12 cellular contexts compared by ENCODE assay signal in genomic region chr3:122246214-122246613, GRCh38.
DNase-seq lines count a peak whose midpoint lies in the region; ATAC-seq, FAIRE-seq and TF ChIP-seq lines count a peak whose summit lies in the region.
"Had no signal": no experiment of that assay in that cellular context is flagged by ENCODE, and none has a peak within 500 bp of the region (broad histone marks: within the 10 kb centered on the region; RNA-seq: fewer than 3 reads in every experiment).

No MANE protein-coding gene starts in this region.

- no peaks in the 10 kb centered on the region for H3K9me3 Mint-ChIP-seq in activated CD8-positive, alpha-beta T cell treated with anti-CD3 and anti-CD28 coated beads, Interleukin-2, amount 10 ng/mL, durations not matched to agents 7 days and 5 days (ENCODE audit: insufficient read depth)
- H3K9me3 Mint-ChIP-seq: mesothelial cell of epicardium had no signal

- H3K36me3 ChIP-seq in liver (ENCODE audit: control insufficient read depth in 4 of 4, insufficient read depth in 3 of 4, low read depth in 1 of 4, low read length in 3 of 4) (no peaks in the 10 kb centered on the region), HepG2 (replicated peaks in 1 of 2; ENCODE audit: control insufficient read depth in 1 of 2, insufficient read depth in 2 of 2, low read length in 2 of 2) (no peaks in the 10 kb centered on the region), lower lobe of right lung (no peaks in the 10 kb centered on the region)
- H3K36me3 ChIP-seq: gastroesophageal sphincter had no signal

- TF ChIP-seq CTCF in liver (IDR thresholded peaks at IDR 0.05; ENCODE audit: low read depth, low read length, missing input control): no peak
- no peak for TF ChIP-seq CTCF in HepG2 (CRISPR knock-in tag; IDR thresholded peaks at IDR 0.05)
- TF ChIP-seq CTCF in lower lobe of right lung (IDR thresholded peaks at IDR 0.05): no peak

- H3K4me1 ChIP-seq in liver (ENCODE audit: control insufficient read depth in 4 of 4, insufficient read depth in 4 of 4, low read length in 3 of 4): peaks cover 0 to 4% (median under 1%) of the 10 kb centered on the region in 4 donors
- H3K4me1 ChIP-seq in HepG2 (ENCODE audit: insufficient read depth, low read length): no peaks in the 10 kb centered on the region
- peaks cover 3% of the 10 kb centered on the region for H3K4me1 ChIP-seq in lower lobe of right lung
- H3K4me1 ChIP-seq: gastroesophageal sphincter had no signal

- no peak for TF ChIP-seq POLR2A in HepG2 (IDR thresholded peaks at IDR 0.05; ENCODE audit: insufficient read depth in 1 of 2, low read depth in 2 of 2, low read length in 2 of 2)

- BruUV-seq in HepG2 (replicated peaks; lab: Mats Ljungman, UMichigan): no TSS peak

- H3K4me2 ChIP-seq in HepG2 (ENCODE audit: low read depth, low read length): no peak overlapping the region

- no peaks in the 10 kb centered on the region for H3K79me2 ChIP-seq in HepG2 (ENCODE audit: insufficient read depth, low read length)

- DNase-seq in HepG2 (ENCODE audit: low spot score): no peak
- no peak for DNase-seq in activated CD8-positive, alpha-beta T cell treated with anti-CD3 and anti-CD28 coated beads, Interleukin-2, amount 10 ng/mL, durations not matched to agents 7 days and 5 days
- no peak for DNase-seq in lower lobe of right lung
- no peak for DNase-seq in activated effector memory CD4-positive, alpha-beta T cell treated with anti-CD3 and anti-CD28 coated beads, Interleukin-2, amount 50 U/mL, for 16 hours
- no peak for DNase-seq in HTR-8/SVneo (ENCODE audit: insufficient read length, low spot score)
- DNase-seq in NCI-H2227 (lab: John Stamatoyannopoulos, UW; ENCODE audit: unreplicated experiment): no peak
- DNase-seq: NCI-H1048 had no signal

- ATAC-seq in HepG2: no peak
- ATAC-seq in activated CD8-positive, alpha-beta T cell treated with anti-CD3 and anti-CD28 coated beads, Interleukin-2, amount 10 ng/mL, durations not matched to agents 7 days and 5 days: no peak
- no peak for ATAC-seq in lower lobe of right lung
- ATAC-seq in HG02571 (IDR thresholded peaks at IDR 0.05; ENCODE audit: unreplicated experiment): no peak
- ATAC-seq: gastroesophageal sphincter had no signal

- no peaks in the 10 kb centered on the region for H4K20me1 ChIP-seq in HepG2 (ENCODE audit: insufficient read depth, low read length)

- peak overlapping the region in 1 of 2 donors; percentile 4 for H3K9ac ChIP-seq in liver (ENCODE audit: low read depth in 1 of 2, low read length in 2 of 2)
- H3K9ac ChIP-seq in HepG2 (ENCODE audit: insufficient read depth, low read depth, low read length): no peak overlapping the region

- TF ChIP-seq EP300 in HepG2 (IDR thresholded peaks at IDR 0.05; ENCODE audit: low read depth in 2 of 2, low read length in 2 of 2) (no peak), HepG2 (CRISPR knock-in tag; IDR thresholded peaks at IDR 0.05; ENCODE audit: borderline replicate concordance) (no peak)

- H3K27me3 ChIP-seq in liver (ENCODE audit: control insufficient read depth in 4 of 4, insufficient read depth in 4 of 4, low read length in 3 of 4) (no peaks in the 10 kb centered on the region), HepG2 (ENCODE audit: control insufficient read depth in 1 of 2, insufficient read depth in 2 of 2, low read length in 2 of 2) (peaks cover 0 to 13% of the 10 kb centered on the region in 2 experiments; a peak in 2 of 5 replicates), lower lobe of right lung (ENCODE audit: low read depth) (no peaks in the 10 kb centered on the region)
- H3K27me3 ChIP-seq: gastroesophageal sphincter had no signal

- CTCF ChIA-PET in HepG2 (lab: Yijun Ruan, JAX; ENCODE audit: low intra/inter-chr PET ratio, low total read pairs): no interaction called here
- CTCF ChIA-PET in activated CD8-positive, alpha-beta T cell treated with anti-CD3 and anti-CD28 coated beads, Interleukin-2, amount 10 ng/mL, durations not matched to agents 7 days and 5 days (lab: Charles Lee): interaction anchor here (1.0 to 1.7 kb wide), 9 partner anchors 8 to 145 kb away, joined by 3 to 10 read pairs (median 4); no protein-coding TSS in a partner anchor

- intact Hi-C loops in HepG2 (cut with micrococcal nuclease; ENCODE audit: unreplicated experiment): no loop called here
- intact Hi-C loops in lower lobe of right lung (cut with DNase I): no loop called here

- H2AFZ ChIP-seq in HepG2 (ENCODE audit: low read length): no peak overlapping the region

- peaks cover 20% of the 10 kb centered on the region for H3K4me1 Mint-ChIP-seq in activated CD8-positive, alpha-beta T cell treated with anti-CD3 and anti-CD28 coated beads, Interleukin-2, amount 10 ng/mL, durations not matched to agents 7 days and 5 days (ENCODE audit: low read depth)

- peak overlapping the region; percentile 25 to 55 for H3K27ac ChIP-seq in liver (ENCODE audit: low read depth in 1 of 2, low read length in 2 of 2)
- H3K27ac ChIP-seq in HepG2 (ENCODE audit: extremely low read length, insufficient read depth, low read length): no peak overlapping the region
- H3K27ac ChIP-seq in lower lobe of right lung: peak overlapping the region; percentile 62

- H3K4me3 Mint-ChIP-seq in activated CD8-positive, alpha-beta T cell treated with anti-CD3 and anti-CD28 coated beads, Interleukin-2, amount 10 ng/mL, durations not matched to agents 7 days and 5 days: peak overlapping the region; percentile 64
- H3K4me3 Mint-ChIP-seq: mesothelial cell of epicardium had no signal

- in situ Hi-C loops in HepG2 (cut with HindIII; ENCODE audit: extremely low pct_ligation_motif_present, low pct_unique_long_range_greater_than_20kb): no loop called here

- TF ChIP-seq RAD21 in liver (IDR thresholded peaks at IDR 0.05) (no peak), HepG2 (CRISPR knock-in tag; IDR thresholded peaks at IDR 0.05) (no peak)

- H3K4me3 ChIP-seq in liver (ENCODE audit: low read depth in 1 of 3, low read length in 3 of 3) (no peak overlapping the region), HepG2 (replicated peaks in 1 of 3; ENCODE audit: insufficient read depth in 1 of 3, low read depth in 2 of 3, low read length in 3 of 3) (no peak overlapping the region), lower lobe of right lung (peak overlapping the region; percentile 28)
- H3K4me3 ChIP-seq: gastroesophageal sphincter had no signal

- POLR2A ChIA-PET in HepG2 (lab: Yijun Ruan, JAX): no interaction called here
- POLR2A ChIA-PET in activated CD8-positive, alpha-beta T cell treated with anti-CD3 and anti-CD28 coated beads, Interleukin-2, amount 10 ng/mL, durations not matched to agents 7 days and 5 days (lab: Charles Lee): interaction anchor here (1.0 kb wide), 1 partner anchor 701 kb away, joined by 3 read pairs; the partner anchor contains the start of gene POLQ

- H3K27ac Mint-ChIP-seq in activated CD8-positive, alpha-beta T cell treated with anti-CD3 and anti-CD28 coated beads, Interleukin-2, amount 10 ng/mL, durations not matched to agents 7 days and 5 days: peak overlapping the region; percentile 73
- H3K27ac Mint-ChIP-seq: mesothelial cell of epicardium had no signal

- H3K9me3 ChIP-seq in liver (ENCODE audit: control insufficient read depth in 4 of 4, low read length in 3 of 4) (no peaks in the 10 kb centered on the region), HepG2 (ENCODE audit: low read length) (no peaks in the 10 kb centered on the region), lower lobe of right lung (no peaks in the 10 kb centered on the region)
- H3K9me3 ChIP-seq: gastroesophageal sphincter had no signal

- FAIRE-seq in HepG2 (lab: Jason Lieb, UNC) (no peak), HTR-8/SVneo (lab: Jason Lieb, UNC) (no peak)
- FAIRE-seq: H1 had no signal

- 46% methylated on average over 4 of the region's 4 CpGs for WGBS in liver
- 33% methylated on average over 4 of the region's 4 CpGs for WGBS in HepG2 (ENCODE audit: low lambda C conversion rate)

- H3K36me3 Mint-ChIP-seq in activated CD8-positive, alpha-beta T cell treated with anti-CD3 and anti-CD28 coated beads, Interleukin-2, amount 10 ng/mL, durations not matched to agents 7 days and 5 days (ENCODE audit: low read depth): no peaks in the 10 kb centered on the region
- H3K36me3 Mint-ChIP-seq: mesothelial cell of epicardium had no signal

- H3K27me3 Mint-ChIP-seq in activated CD8-positive, alpha-beta T cell treated with anti-CD3 and anti-CD28 coated beads, Interleukin-2, amount 10 ng/mL, durations not matched to agents 7 days and 5 days (ENCODE audit: low read depth): peaks cover 30% of the 10 kb centered on the region

TF ChIP-seq in liver, 16 proteins besides CTCF, POLR2A, EP300 and RAD21 (continues in another document):
- no peak for TF ChIP-seq JUND (IDR thresholded peaks at IDR 0.05)
- no peak for TF ChIP-seq MAX (IDR thresholded peaks at IDR 0.05)
- no peak for TF ChIP-seq TAF1 (conservative IDR thresholded peaks at IDR 0.05)
- no peak for TF ChIP-seq YY1 (IDR thresholded peaks at IDR 0.05)

TF ChIP-seq in HepG2, 621 proteins besides CTCF, POLR2A, EP300 and RAD21 (continues in another document):
- no peak for TF ChIP-seq ZNF441 (CRISPR knock-in tag; IDR thresholded peaks at IDR 0.05; ENCODE audit: borderline replicate concordance)
- no peak for TF ChIP-seq ZNF570 (CRISPR knock-in tag; IDR thresholded peaks at IDR 0.05; ENCODE audit: borderline replicate concordance)
- no peak for TF ChIP-seq BCLAF1 (IDR thresholded peaks at IDR 0.05)
- no peak for TF ChIP-seq TSC22D2 (CRISPR knock-in tag; IDR thresholded peaks at IDR 0.05; ENCODE audit: borderline replicate concordance)
- no peak for TF ChIP-seq TAF15 (IDR thresholded peaks at IDR 0.05; ENCODE audit: low read depth, low read length, poor library complexity, severe bottlenecking)
